17 cellular contexts compared by ENCODE assay signal in genomic region chr7:55258631-55259030, GRCh38.
A peak's percentile ranks its signal among the peaks of the same experiment; 100 is the strongest.
DNase-seq lines count a peak whose midpoint lies in the region; ATAC-seq, FAIRE-seq and TF ChIP-seq lines count a peak whose summit lies in the region.
"Had no signal": no experiment of that assay in that cellular context is flagged by ENCODE, and none has a peak within 500 bp of the region (broad histone marks: within the 10 kb centered on the region; RNA-seq: fewer than 3 reads in every experiment).

No MANE protein-coding gene starts in this region.

- FAIRE-seq in urothelium cell line (lab: Jason Lieb, UNC): peak; percentile 20
- FAIRE-seq in H54 (lab: Jason Lieb, UNC): no peak
- FAIRE-seq: GM12892, GM18507 had no signal

- no peak for ATAC-seq in GM19452 (IDR thresholded peaks at IDR 0.05; ENCODE audit: unreplicated experiment)
- ATAC-seq: CD8-positive, alpha-beta T cell; GM23338; HCT116 had no signal

- peak; percentile 12 for DNase-seq in activated effector memory CD4-positive, alpha-beta T cell treated with anti-CD3 and anti-CD28 coated beads, Interleukin-2, amount 50 U/mL, for 16 hours
- no peak for DNase-seq in activated effector memory CD4-positive, alpha-beta T cell treated with Interleukin-2 at 50 U/mL for 16 hours
- peak; percentile 41 for DNase-seq in NCI-H748 (lab: John Stamatoyannopoulos, UW; ENCODE audit: unreplicated experiment)
- DNase-seq in islet precursor cell: peak; percentile 12
- no peak for DNase-seq in urothelium cell line (ENCODE audit: low spot score)
- DNase-seq in H54 (ENCODE audit: insufficient read length, low spot score): no peak
- DNase-seq: CD8-positive, alpha-beta T cell; DMS 273 treated with DMSO at 0.1 percent for 48 hours; DMS79; GDM1; H7; HFFc6 had no signal

- TF ChIP-seq POLR2A in H54 (IDR thresholded peaks at IDR 0.05; ENCODE audit: low read depth, low read length): no peak

Comparison
In these comparisons a context has a peak if more than half of its experiments do, and no peak if none do; other contexts are left out.
1. DNase-seq: peak in activated effector memory CD4-positive, alpha-beta T cell treated with anti-CD3 and anti-CD28 coated beads, Interleukin-2, amount 50 U/mL, for 16 hours (single experiment), NCI-H748 (single experiment) and islet precursor cell (single experiment); none in activated effector memory CD4-positive, alpha-beta T cell treated with Interleukin-2 at 50 U/mL for 16 hours (single experiment), urothelium cell line (single experiment) and H54 (single experiment).